ENCODE assay signal across 11 cellular contexts in the genomic region with DNA sequence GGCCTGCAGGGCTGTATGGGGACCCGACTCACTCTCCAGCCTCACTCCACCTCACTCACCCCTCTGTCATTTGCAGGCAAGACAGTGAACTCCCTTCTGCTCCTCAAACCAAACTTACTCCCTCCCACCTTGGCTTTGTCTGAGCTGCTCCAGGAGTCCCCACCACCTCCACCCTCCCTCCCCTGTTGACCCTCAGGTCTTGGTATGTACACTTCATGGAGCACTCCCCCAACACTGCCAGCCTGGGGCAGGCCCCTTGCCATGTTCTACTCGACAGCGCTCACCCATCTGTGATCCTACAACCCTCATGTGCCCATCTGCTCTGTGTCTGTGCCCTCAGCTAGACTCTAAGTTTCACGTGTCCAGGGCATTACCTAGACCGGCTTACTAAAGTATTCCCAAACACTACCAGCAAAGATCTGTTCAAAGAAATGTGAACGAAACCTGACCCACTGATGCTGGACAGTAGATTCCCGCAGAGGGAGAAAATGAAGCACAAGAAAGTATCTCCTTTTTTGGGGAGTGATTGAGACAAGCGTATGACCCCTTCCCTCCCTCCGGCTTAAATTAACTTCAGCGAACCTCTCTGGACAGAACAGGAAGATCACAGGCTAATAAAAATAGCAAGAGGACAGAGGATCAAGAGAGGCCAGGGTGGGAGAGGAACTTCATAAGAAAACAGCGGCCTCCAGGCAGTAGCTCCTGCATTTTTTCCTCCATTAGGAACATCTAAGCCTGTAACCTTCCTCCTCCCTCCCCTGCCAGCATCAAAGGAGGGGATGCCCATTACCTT.
DNase-seq lines count a peak whose midpoint lies in the region; ATAC-seq and TF ChIP-seq lines count a peak whose summit lies in the region.
"Had no signal": no experiment of that assay in that cellular context is flagged by ENCODE, and none has a peak within 500 bp of the region (broad histone marks: within the 10 kb centered on the region; RNA-seq: fewer than 3 reads in every experiment).

No MANE protein-coding gene starts in this region.

- H3K27ac Mint-ChIP-seq in activated CD4-positive, alpha-beta T cell treated with anti-CD3 and anti-CD28 coated beads, Interleukin-2, amount 10 ng/mL, durations not matched to agents 24 days and 14 days, result peak overlapping the region; percentile 74
- peak overlapping the region in 3 of 5 experiments; percentile 28 to 88 (median 74) for H3K27ac Mint-ChIP-seq in brain

- H2AK5ac ChIP-seq in mesenchymal stem cell (ENCODE audit: low read length, severe bottlenecking), result peak overlapping the region; percentile 66

- no peak for TF ChIP-seq EP300 in tibial nerve (IDR thresholded peaks at IDR 0.05)

- H3K27ac ChIP-seq in mesenchymal stem cell (ENCODE audit: low read length, poor library complexity, severe bottlenecking) (peak overlapping the region; percentile 80), tibial nerve (peak overlapping the region in 3 of 4 donors; percentile 63 to 92 (median 91))
- H3K27ac ChIP-seq: KMS-11 had no signal

- H3K79me1 ChIP-seq in mesenchymal stem cell (replicated peaks; ENCODE audit: low read length, poor library complexity, severe bottlenecking), result peaks cover 35% of the 10 kb centered on the region

- peak overlapping the region; percentile 8 to 86 for H2BK12ac ChIP-seq in mesenchymal stem cell (ENCODE audit: low read length in 2 of 2)

- H3K27me3 ChIP-seq in mesenchymal stem cell (ENCODE audit: control insufficient read depth in 1 of 2, insufficient read depth in 1 of 2, low read length in 2 of 2), result no peaks in the 10 kb centered on the region
- H3K27me3 ChIP-seq in tibial nerve, result no peaks in the 10 kb centered on the region

- H3K4me3 ChIP-seq in mesenchymal stem cell (ENCODE audit: insufficient read depth in 1 of 2, low read depth in 1 of 2, low read length in 2 of 2), result no peak overlapping the region
- H3K4me3 ChIP-seq in tibial nerve, result no peak overlapping the region

- no peak overlapping the region for H3K9ac ChIP-seq in mesenchymal stem cell (ENCODE audit: low read length)
- H3K9ac ChIP-seq: KMS-11 had no signal

- H3K4me2 ChIP-seq in mesenchymal stem cell (ENCODE audit: low read length, poor library complexity, severe bottlenecking), result no peak overlapping the region

- TF ChIP-seq CTCF in brain (conservative IDR thresholded peaks at IDR 0.05), result no peak
- no peak for TF ChIP-seq CTCF in tibial nerve (IDR thresholded peaks at IDR 0.05)

- H3K23ac ChIP-seq in mesenchymal stem cell (ENCODE audit: low read length in 2 of 2), result no peak overlapping the region

- no peaks in the 10 kb centered on the region for H3K9me3 ChIP-seq in mesenchymal stem cell (ENCODE audit: control insufficient read depth, low read length)
- no peaks in the 10 kb centered on the region for H3K9me3 ChIP-seq in tibial nerve

- no peak overlapping the region for H3K4ac ChIP-seq in mesenchymal stem cell (ENCODE audit: low read depth in 1 of 2, low read length in 2 of 2)

- TF ChIP-seq POLR2A in tibial nerve (IDR thresholded peaks at IDR 0.05), result no peak

- H2AFZ ChIP-seq in mesenchymal stem cell (ENCODE audit: low read depth, low read length), result no peak overlapping the region

- 92% methylated on average over 11 of the region's 11 CpGs for WGBS in mesenchymal stem cell
- 64 to 67% methylated on average over 11 of the region's 11 CpGs for WGBS in tibial nerve, 2 donors

- no peak overlapping the region for H2BK120ac ChIP-seq in mesenchymal stem cell (ENCODE audit: low read depth, low read length)

- no peak overlapping the region for H4K91ac ChIP-seq in mesenchymal stem cell (ENCODE audit: low read length)

- no peak for DNase-seq in activated CD4-positive, alpha-beta T cell treated with anti-CD3 and anti-CD28 coated beads, Interleukin-2, amount 10 ng/mL, durations not matched to agents 24 days and 14 days
- DNase-seq in activated CD4-positive, alpha-beta T cell treated with anti-CD3 and anti-CD28 coated beads, Interleukin-2, amount 50 U/mL, for 48 hours, result no peak
- DNase-seq in mesenchymal stem cell (no peak), tibial nerve (ENCODE audit: low spot score in 2 of 2) (no peak), NCI-H1105 treated with DMSO at 0.1 percent for 48 hours (lab: John Stamatoyannopoulos, UW) (no peak), NCI-H2081 (lab: John Stamatoyannopoulos, UW) (no peak)
- DNase-seq: GF-D8, left colon had no signal

- H3K9me3 Mint-ChIP-seq in activated CD4-positive, alpha-beta T cell treated with anti-CD3 and anti-CD28 coated beads, Interleukin-2, amount 10 ng/mL, durations not matched to agents 24 days and 14 days, result no peaks in the 10 kb centered on the region
- H3K9me3 Mint-ChIP-seq in brain, result peaks cover 0 to 9% (median 0%) of the 10 kb centered on the region in 5 experiments

- H3K4me3 Mint-ChIP-seq in activated CD4-positive, alpha-beta T cell treated with anti-CD3 and anti-CD28 coated beads, Interleukin-2, amount 10 ng/mL, durations not matched to agents 24 days and 14 days, result no peak overlapping the region
- no peak overlapping the region for H3K4me3 Mint-ChIP-seq in brain

- H3K4me1 ChIP-seq in mesenchymal stem cell (ENCODE audit: control insufficient read depth, insufficient read depth, low read depth, low read length), result peaks cover 30% of the 10 kb centered on the region
- H3K4me1 ChIP-seq in tibial nerve, result peaks cover 0 to 62% (median 19%) of the 10 kb centered on the region in 4 donors

- H2BK15ac ChIP-seq in mesenchymal stem cell (ENCODE audit: low read depth, poor library complexity, severe bottlenecking), result peak overlapping the region; percentile 88

- H3K14ac ChIP-seq in mesenchymal stem cell (ENCODE audit: low read length in 2 of 2), result no peak overlapping the region

- H3K36me3 Mint-ChIP-seq in activated CD4-positive, alpha-beta T cell treated with anti-CD3 and anti-CD28 coated beads, Interleukin-2, amount 10 ng/mL, durations not matched to agents 24 days and 14 days (ENCODE audit: low read depth), result peaks cover 56% of the 10 kb centered on the region
- peaks cover 4% of the 10 kb centered on the region for H3K36me3 Mint-ChIP-seq in brain

- no peak for ATAC-seq in GM19455 (IDR thresholded peaks at IDR 0.05; ENCODE audit: unreplicated experiment)
- ATAC-seq: left colon had no signal

- H4K8ac ChIP-seq in mesenchymal stem cell (ENCODE audit: low read length), result peak overlapping the region; percentile 79

- peak overlapping the region; percentile 67 to 80 for H3K18ac ChIP-seq in mesenchymal stem cell (ENCODE audit: low read depth in 1 of 2, low read length in 2 of 2)

- peaks cover 0 to 16% of the 10 kb centered on the region in 2 experiments for H3K36me3 ChIP-seq in mesenchymal stem cell (ENCODE audit: control insufficient read depth in 1 of 2, insufficient read depth in 2 of 2, low read depth in 1 of 2, low read length in 2 of 2)
- H3K36me3 ChIP-seq in tibial nerve, result no peaks in the 10 kb centered on the region

- H3K27me3 Mint-ChIP-seq in activated CD4-positive, alpha-beta T cell treated with anti-CD3 and anti-CD28 coated beads, Interleukin-2, amount 10 ng/mL, durations not matched to agents 24 days and 14 days, result no peaks in the 10 kb centered on the region
- H3K27me3 Mint-ChIP-seq in brain, result peaks cover 5% of the 10 kb centered on the region

- no peak overlapping the region for H2BK5ac ChIP-seq in mesenchymal stem cell (ENCODE audit: low read depth, low read length, poor library complexity, severe bottlenecking)

- intact Hi-C loops in activated CD4-positive, alpha-beta T cell treated with anti-CD3 and anti-CD28 coated beads, Interleukin-2, amount 10 ng/mL, durations not matched to agents 24 days and 14 days (cut with micrococcal nuclease), result no loop called here

- peaks cover 34% of the 10 kb centered on the region for H3K4me1 Mint-ChIP-seq in activated CD4-positive, alpha-beta T cell treated with anti-CD3 and anti-CD28 coated beads, Interleukin-2, amount 10 ng/mL, durations not matched to agents 24 days and 14 days
- peaks cover 36% of the 10 kb centered on the region for H3K4me1 Mint-ChIP-seq in brain
